17 cellular contexts compared by ENCODE assay signal in the genomic region with DNA sequence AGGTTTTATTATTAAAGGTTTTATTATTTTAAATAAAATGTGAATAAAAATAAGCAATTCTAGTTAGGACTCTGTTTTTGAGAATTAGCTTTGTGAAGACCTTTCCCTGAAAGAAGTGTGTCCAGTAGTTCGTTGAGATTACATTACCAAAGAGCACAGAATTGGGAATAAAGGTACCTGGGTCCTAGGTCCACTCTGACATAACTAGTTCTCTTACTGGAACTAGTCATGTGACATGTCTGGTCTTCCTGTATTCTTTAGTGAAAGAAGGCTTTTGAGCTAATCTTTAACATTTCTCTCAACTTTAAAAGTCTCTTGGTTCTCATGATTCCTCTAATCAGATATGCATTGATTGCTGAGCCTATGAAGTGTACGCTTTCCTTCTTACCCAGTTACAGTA.
"Had no signal": no experiment of that assay in that cellular context is flagged by ENCODE, and none has a peak within 500 bp of the region (broad histone marks: within the 10 kb centered on the region; RNA-seq: fewer than 3 reads in every experiment).

No MANE protein-coding gene starts in this region.

- H3K27ac ChIP-seq: KMS-11, RWPE1 had no signal

- DNase-seq: IMR-90, Kasumi-1, MM.1S, NCI-H1092 treated with DMSO at 0.1 percent for 48 hours, NCI-H1436, NCI-H187 treated with DMSO at 0.1 percent for 48 hours, NCI-H2081, NCI-H2107, NCI-H2227 treated with DMSO at 0.1 percent for 48 hours, NCI-H524, NCI-H526 treated with DMSO at 0.1 percent for 48 hours, NCI-H748 treated with DMSO at 0.1 percent for 48 hours, SHP77, SK-N-SH, SW 1271 had no signal

- H3K4me2 ChIP-seq: KMS-11, SK-N-SH had no signal

- H3K9ac ChIP-seq: KMS-11, SK-N-SH had no signal

- H3K9me3 ChIP-seq: SK-N-SH had no signal
